15 cellular contexts compared by ENCODE assay signal in genomic region chr9:109799792-109800191, GRCh38. TPM values are rescaled to one million over a fixed set of nuclear protein-coding genes. Genes with fewer than 3 reads are reported as not detected.
DNase-seq lines count a peak whose midpoint lies in the region; ATAC-seq and TF ChIP-seq lines count a peak whose summit lies in the region.
"Had no signal": no experiment of that assay in that cellular context is flagged by ENCODE, and none has a peak within 500 bp of the region (broad histone marks: within the 10 kb centered on the region; RNA-seq: fewer than 3 reads in every experiment).

No MANE protein-coding gene starts in this region.

- TF ChIP-seq CTCF in BJ (IDR thresholded peaks at IDR 0.05; ENCODE audit: insufficient read depth, low read depth, low read length) (no peak), RWPE1 (conservative IDR thresholded peaks at IDR 0.05; ENCODE audit: low read depth) (no peak), fibroblast of villous mesenchyme (IDR thresholded peaks at IDR 0.05; ENCODE audit: insufficient read depth, low read depth, low read length) (no peak), osteoblast (IDR thresholded peaks at IDR 0.05; ENCODE audit: extremely low read depth, low read depth, low read length) (no peak)

- H3K79me2 ChIP-seq in osteoblast (ENCODE audit: insufficient read depth, low read length): peaks cover 80% of the 10 kb centered on the region

- H3K4me3 ChIP-seq in BJ (ENCODE audit: low read depth, low read length) (no peak overlapping the region), fibroblast of villous mesenchyme (ENCODE audit: low read depth, low read length) (no peak overlapping the region), osteoblast (ENCODE audit: insufficient read depth, low read length) (no peak overlapping the region)
- H3K4me3 ChIP-seq: K562, left lung, SK-N-MC had no signal

- H3K27ac Mint-ChIP-seq in activated naive CD4-positive, alpha-beta T cell treated with anti-CD3 and anti-CD28 coated beads, Interleukin-2, amount 50 U/mL, for 72 hours: no peak overlapping the region
- H3K27ac Mint-ChIP-seq: activated naive CD8-positive, alpha-beta T cell treated with anti-CD3 and anti-CD28 coated beads for 36 hours had no signal

- POLR2A ChIA-PET in BJ (lab: Charles Lee) (interaction anchor here (0.8 kb wide), 1 partner anchor 10 kb away, joined by 3 read pairs; no protein-coding TSS in a partner anchor), RWPE1 (lab: Yijun Ruan, JAX; ENCODE audit: low non-redundant PET) (no interaction called here)

- peak overlapping the region; percentile 28 for H3K4me2 ChIP-seq in osteoblast (ENCODE audit: insufficient read depth, low read length)

- CTCF ChIA-PET in BJ (lab: Yijun Ruan, JAX): interaction anchor here (1.0 kb wide), 1 partner anchor 16 kb away, joined by 5 read pairs; no protein-coding TSS in a partner anchor
- CTCF ChIA-PET in RWPE1 (lab: Yijun Ruan, JAX): interaction anchor here (0.6 to 1.3 kb wide), 2 partner anchors 103 to 244 kb away, joined by 3 to 5 read pairs; no protein-coding TSS in a partner anchor

- no peaks in the 10 kb centered on the region for H3K36me3 ChIP-seq in BJ (ENCODE audit: control insufficient read depth, insufficient read depth, low read length)
- H3K36me3 ChIP-seq in osteoblast (ENCODE audit: insufficient read depth, low read length): no peaks in the 10 kb centered on the region
- H3K36me3 ChIP-seq: left lung had no signal

- no peak for ATAC-seq in activated naive CD4-positive, alpha-beta T cell treated with anti-CD3 and anti-CD28 coated beads, Interleukin-2, amount 50 U/mL, for 72 hours
- ATAC-seq: K562, left lung had no signal

- no peaks in the 10 kb centered on the region for H3K27me3 ChIP-seq in BJ (ENCODE audit: control insufficient read depth, insufficient read depth, low read length)
- no peaks in the 10 kb centered on the region for H3K27me3 ChIP-seq in osteoblast (ENCODE audit: insufficient read depth, low read length)
- H3K27me3 ChIP-seq: left lung had no signal

- H3K27ac ChIP-seq in RWPE1: no peak overlapping the region
- peak overlapping the region; percentile 90 for H3K27ac ChIP-seq in osteoblast (ENCODE audit: low read depth, low read length)
- H3K27ac ChIP-seq: C4-2B, SK-N-MC had no signal

- H3K9me3 ChIP-seq in osteoblast (ENCODE audit: low read depth, low read length): no peaks in the 10 kb centered on the region
- H3K9me3 ChIP-seq: left lung had no signal

- H3K4me1 ChIP-seq in osteoblast (ENCODE audit: insufficient read depth, low read length): peaks cover 18% of the 10 kb centered on the region
- H3K4me1 ChIP-seq: left lung had no signal

- no peak overlapping the region for H2AFZ ChIP-seq in osteoblast (ENCODE audit: low read length)

- H3K36me3 Mint-ChIP-seq in activated naive CD4-positive, alpha-beta T cell treated with anti-CD3 and anti-CD28 coated beads, Interleukin-2, amount 50 U/mL, for 72 hours: no peaks in the 10 kb centered on the region
- H3K36me3 Mint-ChIP-seq: activated naive CD8-positive, alpha-beta T cell treated with anti-CD3 and anti-CD28 coated beads for 36 hours had no signal

- no peaks in the 10 kb centered on the region for H3K9me3 Mint-ChIP-seq in activated naive CD4-positive, alpha-beta T cell treated with anti-CD3 and anti-CD28 coated beads, Interleukin-2, amount 50 U/mL, for 72 hours
- H3K9me3 Mint-ChIP-seq: activated naive CD8-positive, alpha-beta T cell treated with anti-CD3 and anti-CD28 coated beads for 36 hours had no signal

- peak; percentile 54 for DNase-seq in BJ (ENCODE audit: low read depth)
- peak; percentile 49 for DNase-seq in RWPE1 (ENCODE audit: low spot score)
- DNase-seq in fibroblast of villous mesenchyme (ENCODE audit: low read depth): peak; percentile 60
- DNase-seq in osteoblast (ENCODE audit: insufficient read length, low spot score, missing footprints): peak; percentile 91
- DNase-seq in activated naive CD4-positive, alpha-beta T cell treated with anti-CD3 and anti-CD28 coated beads, Interleukin-2, amount 50 U/mL, for 72 hours (ENCODE audit: low spot score in 2 of 2): no peak
- DNase-seq in activated T-cell treated with anti-CD3 and anti-CD28 coated beads, Interleukin-2, amount 50 U/mL, for 48 hours: no peak
- no peak for DNase-seq in stimulated activated CD4-positive, alpha-beta T cell treated with anti-CD3 and anti-CD28 coated beads, Interleukin-2, amount 100 ng/mL, for 24 hours
- no peak for DNase-seq in NCI-H146 treated with DMSO at 0.1 percent for 48 hours (lab: John Stamatoyannopoulos, UW; ENCODE audit: unreplicated experiment)
- DNase-seq: activated naive CD8-positive, alpha-beta T cell treated with anti-CD3 and anti-CD28 coated beads for 36 hours; left lung; NCI-H2029 had no signal

- H4K20me1 ChIP-seq in osteoblast (ENCODE audit: insufficient read depth, low read length): peaks cover 3% of the 10 kb centered on the region

RNA-seq across cellular contexts. Expression of gene PALM2AKAP2, which starts 19.8 kb away (rescaled TPM):
- 7.8 and 8.7 TPM in 2 replicates for polyA plus RNA-seq in BJ (2011; rRNA removed)
- polyA minus RNA-seq in BJ (2011; rRNA and poly(A)+ RNA removed): 6.4 and 14.0 TPM in 2 replicates
- total RNA-seq in fibroblast of villous mesenchyme (24.5 and 31.5 TPM in 2 replicates), osteoblast (19.4 and 25.3 TPM in 2 replicates)
- 1 to 10 TPM in 1 of 2 donors, not detected in 1; 5.0 TPM for total RNA-seq in activated naive CD4-positive, alpha-beta T cell treated with anti-CD3 and anti-CD28 coated beads, Interleukin-2, amount 50 U/mL, for 72 hours
- total RNA-seq: activated naive CD8-positive, alpha-beta T cell treated with anti-CD3 and anti-CD28 coated beads for 36 hours; G401; K562 had no signal
- polyA plus RNA-seq: K562 had no signal

Comparison
In these comparisons a context has a peak if more than half of its experiments do, and no peak if none do; other contexts are left out.
1. DNase-seq: peak in BJ (single experiment), RWPE1 (single experiment), fibroblast of villous mesenchyme (single experiment) and osteoblast (single experiment); none in activated naive CD4-positive, alpha-beta T cell treated with anti-CD3 and anti-CD28 coated beads, Interleukin-2, amount 50 U/mL, for 72 hours (0 of 2), activated T-cell treated with anti-CD3 and anti-CD28 coated beads, Interleukin-2, amount 50 U/mL, for 48 hours (0 of 2), stimulated activated CD4-positive, alpha-beta T cell treated with anti-CD3 and anti-CD28 coated beads, Interleukin-2, amount 100 ng/mL, for 24 hours (0 of 2) and NCI-H146 treated with DMSO at 0.1 percent for 48 hours (single experiment).